1 cellular context compared by ENCODE assay signal in the genomic region with DNA sequence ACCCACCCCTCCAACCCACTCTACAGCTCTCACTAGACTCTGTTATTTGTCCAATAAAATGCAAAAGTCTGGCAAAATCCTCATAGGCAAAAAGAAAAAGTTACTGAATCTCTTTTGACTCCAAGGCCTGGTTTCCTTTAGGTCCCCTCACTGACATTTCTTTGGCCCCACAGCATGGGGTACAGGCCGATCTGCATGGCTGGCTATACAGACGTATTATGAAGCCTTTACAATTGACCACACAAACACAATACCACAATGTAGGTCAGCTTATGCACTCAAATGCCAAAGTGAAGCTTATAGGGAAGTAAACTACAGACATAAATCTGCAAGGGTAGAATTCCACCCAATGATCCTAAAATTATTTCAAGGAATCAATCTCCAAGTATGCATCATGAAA.
TF ChIP-seq lines count a peak whose summit lies in the region.

No MANE protein-coding gene starts in this region.

TF ChIP-seq in SK-N-SH, 30 proteins besides CTCF, POLR2A, EP300 and RAD21 (continued from another document):
- TF ChIP-seq NFIC (IDR thresholded peaks at IDR 0.05; ENCODE audit: borderline replicate concordance) = no peak
- TF ChIP-seq RCOR1 (IDR thresholded peaks at IDR 0.05; ENCODE audit: low read length) = no peak
- no peak for TF ChIP-seq POLR2AphosphoS5 (IDR thresholded peaks at IDR 0.05; ENCODE audit: low read depth, low read length)
- TF ChIP-seq TEAD4 (IDR thresholded peaks at IDR 0.05; ENCODE audit: borderline replicate concordance, insufficient read depth) = no peak
- TF ChIP-seq, protein P1, sequence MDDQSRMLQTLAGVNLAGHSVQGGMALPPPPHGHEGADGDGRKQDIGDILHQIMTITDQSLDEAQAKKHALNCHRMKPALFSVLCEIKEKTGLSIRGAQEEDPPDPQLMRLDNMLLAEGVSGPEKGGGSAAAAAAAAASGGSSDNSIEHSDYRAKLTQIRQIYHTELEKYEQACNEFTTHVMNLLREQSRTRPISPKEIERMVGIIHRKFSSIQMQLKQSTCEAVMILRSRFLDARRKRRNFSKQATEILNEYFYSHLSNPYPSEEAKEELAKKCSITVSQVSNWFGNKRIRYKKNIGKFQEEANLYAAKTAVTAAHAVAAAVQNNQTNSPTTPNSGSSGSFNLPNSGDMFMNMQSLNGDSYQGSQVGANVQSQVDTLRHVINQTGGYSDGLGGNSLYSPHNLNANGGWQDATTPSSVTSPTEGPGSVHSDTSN (IDR thresholded peaks at IDR 0.05) = no peak
- TF ChIP-seq, protein P2, sequence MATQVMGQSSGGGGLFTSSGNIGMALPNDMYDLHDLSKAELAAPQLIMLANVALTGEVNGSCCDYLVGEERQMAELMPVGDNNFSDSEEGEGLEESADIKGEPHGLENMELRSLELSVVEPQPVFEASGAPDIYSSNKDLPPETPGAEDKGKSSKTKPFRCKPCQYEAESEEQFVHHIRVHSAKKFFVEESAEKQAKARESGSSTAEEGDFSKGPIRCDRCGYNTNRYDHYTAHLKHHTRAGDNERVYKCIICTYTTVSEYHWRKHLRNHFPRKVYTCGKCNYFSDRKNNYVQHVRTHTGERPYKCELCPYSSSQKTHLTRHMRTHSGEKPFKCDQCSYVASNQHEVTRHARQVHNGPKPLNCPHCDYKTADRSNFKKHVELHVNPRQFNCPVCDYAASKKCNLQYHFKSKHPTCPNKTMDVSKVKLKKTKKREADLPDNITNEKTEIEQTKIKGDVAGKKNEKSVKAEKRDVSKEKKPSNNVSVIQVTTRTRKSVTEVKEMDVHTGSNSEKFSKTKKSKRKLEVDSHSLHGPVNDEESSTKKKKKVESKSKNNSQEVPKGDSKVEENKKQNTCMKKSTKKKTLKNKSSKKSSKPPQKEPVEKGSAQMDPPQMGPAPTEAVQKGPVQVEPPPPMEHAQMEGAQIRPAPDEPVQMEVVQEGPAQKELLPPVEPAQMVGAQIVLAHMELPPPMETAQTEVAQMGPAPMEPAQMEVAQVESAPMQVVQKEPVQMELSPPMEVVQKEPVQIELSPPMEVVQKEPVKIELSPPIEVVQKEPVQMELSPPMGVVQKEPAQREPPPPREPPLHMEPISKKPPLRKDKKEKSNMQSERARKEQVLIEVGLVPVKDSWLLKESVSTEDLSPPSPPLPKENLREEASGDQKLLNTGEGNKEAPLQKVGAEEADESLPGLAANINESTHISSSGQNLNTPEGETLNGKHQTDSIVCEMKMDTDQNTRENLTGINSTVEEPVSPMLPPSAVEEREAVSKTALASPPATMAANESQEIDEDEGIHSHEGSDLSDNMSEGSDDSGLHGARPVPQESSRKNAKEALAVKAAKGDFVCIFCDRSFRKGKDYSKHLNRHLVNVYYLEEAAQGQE (IDR thresholded peaks at IDR 0.05; ENCODE audit: low read depth, low read length) = no peak
- no peak for TF ChIP-seq EZH2phosphoT487 (IDR thresholded peaks at IDR 0.05; ENCODE audit: borderline replicate concordance, low read depth)
- TF ChIP-seq, protein P3, sequence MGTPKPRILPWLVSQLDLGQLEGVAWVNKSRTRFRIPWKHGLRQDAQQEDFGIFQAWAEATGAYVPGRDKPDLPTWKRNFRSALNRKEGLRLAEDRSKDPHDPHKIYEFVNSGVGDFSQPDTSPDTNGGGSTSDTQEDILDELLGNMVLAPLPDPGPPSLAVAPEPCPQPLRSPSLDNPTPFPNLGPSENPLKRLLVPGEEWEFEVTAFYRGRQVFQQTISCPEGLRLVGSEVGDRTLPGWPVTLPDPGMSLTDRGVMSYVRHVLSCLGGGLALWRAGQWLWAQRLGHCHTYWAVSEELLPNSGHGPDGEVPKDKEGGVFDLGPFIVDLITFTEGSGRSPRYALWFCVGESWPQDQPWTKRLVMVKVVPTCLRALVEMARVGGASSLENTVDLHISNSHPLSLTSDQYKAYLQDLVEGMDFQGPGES (IDR thresholded peaks at IDR 0.05; ENCODE audit: low read depth, low read length) = no peak
- no peak for TF ChIP-seq NRF1 (IDR thresholded peaks at IDR 0.05; ENCODE audit: low read depth, low read length)
- TF ChIP-seq, protein P4, sequence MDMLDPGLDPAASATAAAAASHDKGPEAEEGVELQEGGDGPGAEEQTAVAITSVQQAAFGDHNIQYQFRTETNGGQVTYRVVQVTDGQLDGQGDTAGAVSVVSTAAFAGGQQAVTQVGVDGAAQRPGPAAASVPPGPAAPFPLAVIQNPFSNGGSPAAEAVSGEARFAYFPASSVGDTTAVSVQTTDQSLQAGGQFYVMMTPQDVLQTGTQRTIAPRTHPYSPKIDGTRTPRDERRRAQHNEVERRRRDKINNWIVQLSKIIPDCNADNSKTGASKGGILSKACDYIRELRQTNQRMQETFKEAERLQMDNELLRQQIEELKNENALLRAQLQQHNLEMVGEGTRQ (IDR thresholded peaks at IDR 0.05; ENCODE audit: borderline replicate concordance, low read depth, low read length) = no peak
TF ChIP-seq in SK-N-SH: peak in this region for 0.
